Comparison of ENCODE assay signal across 1 cellular context in genomic region chr6:87714093-87714809, GRCh38.
TF ChIP-seq lines count a peak whose summit lies in the region.

No MANE protein-coding gene starts in this region.

TF ChIP-seq in HepG2, 621 proteins besides CTCF, POLR2A, EP300 and RAD21 (continued from another document):
- no peak for TF ChIP-seq SP4 (CRISPR knock-in tag; IDR thresholded peaks at IDR 0.05)
